In genomic region chr14:88995437-88996198, GRCh38 we compare ENCODE assay signal across 16 cellular contexts.
DNase-seq lines count a peak whose midpoint lies in the region; ATAC-seq and TF ChIP-seq lines count a peak whose summit lies in the region.
"Had no signal": no experiment of that assay in that cellular context is flagged by ENCODE, and none has a peak within 500 bp of the region (broad histone marks: within the 10 kb centered on the region; RNA-seq: fewer than 3 reads in every experiment).

No MANE protein-coding gene starts in this region.

- H3K36me3 ChIP-seq in CD8-positive, alpha-beta T cell (ENCODE audit: insufficient read depth, low read length) = no peaks in the 10 kb centered on the region
- H3K36me3 ChIP-seq: esophagus squamous epithelium had no signal

- no peaks in the 10 kb centered on the region for H3K4me1 Mint-ChIP-seq in CD8-positive, alpha-beta T cell (ENCODE audit: low read depth)
- H3K4me1 Mint-ChIP-seq: stimulated activated naive B cell treated with anti-CD40 and anti-IgM and Interleukin-4, amounts not matched to agents 10 μg/mL and 1 μg/mL and 100 μg/mL, for 72 hours had no signal

- POLR2A ChIA-PET in RWPE1 (lab: Yijun Ruan, JAX; ENCODE audit: low non-redundant PET) = no interaction called here
- POLR2A ChIA-PET in CD8-positive, alpha-beta T cell (lab: Charles Lee) = no interaction called here

- H3K27ac ChIP-seq in RWPE1 = peak overlapping the region; percentile 45
- H3K27ac ChIP-seq in CD8-positive, alpha-beta T cell (ENCODE audit: low read depth, low read length) = no peak overlapping the region
- H3K27ac ChIP-seq: esophagus squamous epithelium had no signal

- H3K27ac Mint-ChIP-seq in CD8-positive, alpha-beta T cell = no peak overlapping the region
- H3K27ac Mint-ChIP-seq: stimulated activated naive B cell treated with anti-CD40 and anti-IgM and Interleukin-4, amounts not matched to agents 10 μg/mL and 1 μg/mL and 100 μg/mL, for 72 hours had no signal

- no peaks in the 10 kb centered on the region for H3K9me3 ChIP-seq in CD8-positive, alpha-beta T cell (ENCODE audit: low read length)
- H3K9me3 ChIP-seq: esophagus squamous epithelium had no signal

- H3K9me3 Mint-ChIP-seq in CD8-positive, alpha-beta T cell = no peaks in the 10 kb centered on the region

- intact Hi-C loops in CD8-positive, alpha-beta T cell (cut with DNase I, micrococcal nuclease) = no loop called here

- no peaks in the 10 kb centered on the region for H3K36me3 Mint-ChIP-seq in CD8-positive, alpha-beta T cell
- H3K36me3 Mint-ChIP-seq: stimulated activated naive B cell treated with anti-CD40 and anti-IgM and Interleukin-4, amounts not matched to agents 10 μg/mL and 1 μg/mL and 100 μg/mL, for 72 hours had no signal

- ATAC-seq in GM21737 (IDR thresholded peaks at IDR 0.05; ENCODE audit: unreplicated experiment) (no peak), HG03108 (IDR thresholded peaks at IDR 0.05; ENCODE audit: unreplicated experiment) (no peak)
- no peak for ATAC-seq in CD8-positive, alpha-beta T cell
- ATAC-seq: Right ventricle myocardium inferior; stimulated activated naive B cell treated with anti-CD40 and anti-IgM and Interleukin-4, amounts not matched to agents 10 μg/mL and 1 μg/mL and 100 μg/mL, for 72 hours had no signal

- no peak for TF ChIP-seq CTCF in RWPE1 (conservative IDR thresholded peaks at IDR 0.05; ENCODE audit: low read depth)
- no peak for TF ChIP-seq CTCF in fibroblast of pulmonary artery (IDR thresholded peaks at IDR 0.05; ENCODE audit: low read length, missing control alignments)
- TF ChIP-seq CTCF in CD8-positive, alpha-beta T cell (IDR thresholded peaks at IDR 0.05) = no peak

- CTCF ChIA-PET in RWPE1 (lab: Yijun Ruan, JAX) = no interaction called here
- CTCF ChIA-PET in CD8-positive, alpha-beta T cell (lab: Charles Lee) = interaction anchor here (0.6 kb wide), 1 partner anchor 19 kb away, joined by 3 read pairs; no protein-coding TSS in a partner anchor

- no peaks in the 10 kb centered on the region for H3K4me1 ChIP-seq in CD8-positive, alpha-beta T cell (ENCODE audit: insufficient read depth, low read length)

- H3K4me3 ChIP-seq in fibroblast of pulmonary artery (replicated peaks; ENCODE audit: low read depth, low read length) = no peak overlapping the region
- H3K4me3 ChIP-seq in CD8-positive, alpha-beta T cell (ENCODE audit: low read depth, low read length) = no peak overlapping the region
- H3K4me3 ChIP-seq: esophagus squamous epithelium had no signal

- no peak overlapping the region for H3K4me3 Mint-ChIP-seq in CD8-positive, alpha-beta T cell
- H3K4me3 Mint-ChIP-seq: stimulated activated naive B cell treated with anti-CD40 and anti-IgM and Interleukin-4, amounts not matched to agents 10 μg/mL and 1 μg/mL and 100 μg/mL, for 72 hours had no signal

- H3K27me3 ChIP-seq in CD8-positive, alpha-beta T cell (ENCODE audit: insufficient read depth, low read length) = no peaks in the 10 kb centered on the region

- DNase-seq in EH (ENCODE audit: low read depth) (peak; percentile 96), RWPE1 (ENCODE audit: low spot score) (peak; percentile 26), fibroblast of pulmonary artery (ENCODE audit: low read depth) (peak; percentile 66), stromal cell of bone marrow (ENCODE audit: low read depth) (peak; percentile 42)
- no peak for DNase-seq in CD8-positive, alpha-beta T cell
- DNase-seq: activated naive CD4-positive, alpha-beta T cell treated with Interleukin-2 at 50 U/mL for 16 hours; Calu3; esophagus squamous epithelium; NCI-H1436 treated with DMSO at 0.1 percent for 48 hours; NCI-H526; retina; stimulated activated CD4-positive, alpha-beta T cell treated with anti-CD3 and anti-CD28 coated beads, Interleukin-4, amount 100 ng/mL, for 24 hours; stimulated activated naive B cell treated with anti-CD40 and anti-IgM and Interleukin-4, amounts not matched to agents 10 μg/mL and 1 μg/mL and 100 μg/mL, for 72 hours had no signal

- H3K27me3 Mint-ChIP-seq in CD8-positive, alpha-beta T cell (ENCODE audit: low read depth) = peaks cover 28% of the 10 kb centered on the region

Comparison
In these comparisons a context has a peak if more than half of its experiments do, and no peak if none do; other contexts are left out.
1. DNase-seq: peak in EH (single experiment), RWPE1 (single experiment), fibroblast of pulmonary artery (single experiment) and stromal cell of bone marrow (single experiment); none in CD8-positive, alpha-beta T cell (0 of 7).